Comparison of ENCODE assay signal across 1 cellular context in genomic region chr20:45383131-45383530, GRCh38.
TF ChIP-seq lines count a peak whose summit lies in the region.

No MANE protein-coding gene starts in this region.

TF ChIP-seq in K562, 482 proteins besides CTCF, POLR2A, EP300 and RAD21:
- TF ChIP-seq ZFPM2 (CRISPR knock-in tag; IDR thresholded peaks at IDR 0.05), result no peak
- no peak for TF ChIP-seq JUNB (CRISPR knock-in tag; conservative IDR thresholded peaks at IDR 0.05)
- no peak for TF ChIP-seq ZNF12 (CRISPR knock-in tag; IDR thresholded peaks at IDR 0.05)
- no peak for TF ChIP-seq ZFP91 (CRISPR knock-in tag; IDR thresholded peaks at IDR 0.05)
- TF ChIP-seq ZC3H8 (IDR thresholded peaks at IDR 0.05), result no peak
- no peak for TF ChIP-seq PTRF (tag; IDR thresholded peaks at IDR 0.05)
- no peak for TF ChIP-seq UBTF (IDR thresholded peaks at IDR 0.05; ENCODE audit: borderline replicate concordance in 1 of 2, low read depth in 2 of 2, low read length in 2 of 2)
- TF ChIP-seq ZNF696 (CRISPR knock-in tag; conservative IDR thresholded peaks at IDR 0.05), result no peak
- TF ChIP-seq ARID1B (IDR thresholded peaks at IDR 0.05), result no peak
- no peak for TF ChIP-seq SRSF9 (IDR thresholded peaks at IDR 0.05; ENCODE audit: borderline replicate concordance, low read depth, low read length)
TF ChIP-seq in K562: peak in this region for 0.
